ENCODE assay signal across 7 cellular contexts in genomic region chr6:109333870-109334269, GRCh38. TPM values are rescaled to one million over a fixed set of nuclear protein-coding genes. Genes with fewer than 3 reads are reported as not detected.
DNase-seq lines count a peak whose midpoint lies in the region; ATAC-seq, FAIRE-seq and TF ChIP-seq lines count a peak whose summit lies in the region.
"Not testable (repeated sequence)": the region's sequence is repeated elsewhere in the genome, so short reads cannot be mapped to it uniquely, and the experiment has no call there.

No MANE protein-coding gene starts in this region.

- H3K4me3 ChIP-seq in HEK293 (ENCODE audit: low read depth, low read length); K562; colonic mucosa: not testable (repeated sequence)

- not testable (repeated sequence) for TF ChIP-seq CTCF in HEK293 (tag by site-specific recombination; IDR thresholded peaks at IDR 0.05); K562 (IDR thresholded peaks at IDR 0.05 in 2 of 3, conservative IDR thresholded peaks at IDR 0.05 in 1 of 3; ENCODE audit: insufficient read depth in 2 of 3, low read depth in 1 of 3, low read length in 3 of 3); colonic mucosa (IDR thresholded peaks at IDR 0.05)

- not testable (repeated sequence) for H3K9me1 ChIP-seq in K562 (ENCODE audit: control insufficient read depth, insufficient read depth, low read length)

- not testable (repeated sequence) for H3K27me3 ChIP-seq in K562 (ENCODE audit: control insufficient read depth in 2 of 2, insufficient read depth in 2 of 2, low read length in 2 of 2); colonic mucosa

- not testable (repeated sequence) for H3K4me3 Mint-ChIP-seq in activated CD4-positive, alpha-beta T cell treated with anti-CD3 and anti-CD28 coated beads, Interleukin-2, amount 10 ng/mL, durations not matched to agents 7 days and 5 days; activated T-cell treated with anti-CD3 and anti-CD28 coated beads, Interleukin-2, amount 50 U/mL, for 72 hours; stimulated activated effector memory CD8-positive, alpha-beta T cell treated with anti-CD3 and anti-CD28 coated beads, Interleukin-12 subunit alpha, Interleukin-12 subunit beta, amount 100 ng/mL, for 72 hours; stimulated activated naive CD8-positive, alpha-beta T cell treated with anti-CD3 and anti-CD28 coated beads, Interleukin-15, amount 100 ng/mL, for 72 hours

- H3K27ac ChIP-seq in HEK293 (ENCODE audit: extremely low read depth, low read depth, low read length); K562 (ENCODE audit: extremely low read depth, low read depth, low read length): not testable (repeated sequence)
- peak overlapping the region; percentile 17 for H3K27ac ChIP-seq in colonic mucosa

- not testable (repeated sequence) for H3K27me3 Mint-ChIP-seq in activated CD4-positive, alpha-beta T cell treated with anti-CD3 and anti-CD28 coated beads, Interleukin-2, amount 10 ng/mL, durations not matched to agents 7 days and 5 days; activated T-cell treated with anti-CD3 and anti-CD28 coated beads, Interleukin-2, amount 50 U/mL, for 72 hours (ENCODE audit: low read depth); stimulated activated naive CD8-positive, alpha-beta T cell treated with anti-CD3 and anti-CD28 coated beads, Interleukin-15, amount 100 ng/mL, for 72 hours

- DNase-seq in activated CD4-positive, alpha-beta T cell treated with anti-CD3 and anti-CD28 coated beads, Interleukin-2, amount 10 ng/mL, durations not matched to agents 7 days and 5 days; activated T-cell treated with anti-CD3 and anti-CD28 coated beads, Interleukin-2, amount 50 U/mL, for 72 hours; K562 (ENCODE audit: extremely low read depth in 1 of 4, low spot score in 3 of 4); colonic mucosa; stimulated activated effector memory CD8-positive, alpha-beta T cell treated with anti-CD3 and anti-CD28 coated beads, Interleukin-12 subunit alpha, Interleukin-12 subunit beta, amount 100 ng/mL, for 72 hours (ENCODE audit: low spot score in 2 of 2); stimulated activated naive CD8-positive, alpha-beta T cell treated with anti-CD3 and anti-CD28 coated beads, Interleukin-15, amount 100 ng/mL, for 72 hours: not testable (repeated sequence)

- not testable (repeated sequence) for H3K36me3 ChIP-seq in HEK293 (ENCODE audit: control insufficient read depth in 2 of 2, insufficient read depth in 1 of 2, low read length in 2 of 2); K562 (ENCODE audit: control insufficient read depth, insufficient read depth, low read length); colonic mucosa

- H3K9ac ChIP-seq in K562 (ENCODE audit: insufficient read depth in 1 of 2, low read depth in 2 of 2, low read length in 2 of 2); colonic mucosa (ENCODE audit: low read depth in 2 of 2, low read length in 2 of 2): not testable (repeated sequence)

- H3K9me3 ChIP-seq in HEK293 (ENCODE audit: control insufficient read depth, insufficient read depth, low read depth, low read length); K562 (replicated peaks; ENCODE audit: control insufficient read depth, insufficient read depth, low read depth, low read length); colonic mucosa: not testable (repeated sequence)

- H3K27ac Mint-ChIP-seq in activated CD4-positive, alpha-beta T cell treated with anti-CD3 and anti-CD28 coated beads, Interleukin-2, amount 10 ng/mL, durations not matched to agents 7 days and 5 days: peak overlapping the region; percentile 46
- H3K27ac Mint-ChIP-seq in activated T-cell treated with anti-CD3 and anti-CD28 coated beads, Interleukin-2, amount 50 U/mL, for 72 hours: peak overlapping the region; percentile 24
- peak overlapping the region; percentile 21 for H3K27ac Mint-ChIP-seq in stimulated activated effector memory CD8-positive, alpha-beta T cell treated with anti-CD3 and anti-CD28 coated beads, Interleukin-12 subunit alpha, Interleukin-12 subunit beta, amount 100 ng/mL, for 72 hours
- H3K27ac Mint-ChIP-seq in stimulated activated naive CD8-positive, alpha-beta T cell treated with anti-CD3 and anti-CD28 coated beads, Interleukin-15, amount 100 ng/mL, for 72 hours: peak overlapping the region; percentile 53 to 56

- not testable (repeated sequence) for BruUV-seq in K562 (replicated peaks; lab: Mats Ljungman, UMichigan)

- intact Hi-C loops in K562 (cut with micrococcal nuclease); colonic mucosa (cut with DNase I): not testable (repeated sequence)

- not testable (repeated sequence) for H3K4me1 Mint-ChIP-seq in activated CD4-positive, alpha-beta T cell treated with anti-CD3 and anti-CD28 coated beads, Interleukin-2, amount 10 ng/mL, durations not matched to agents 7 days and 5 days; activated T-cell treated with anti-CD3 and anti-CD28 coated beads, Interleukin-2, amount 50 U/mL, for 72 hours (ENCODE audit: low read depth); stimulated activated effector memory CD8-positive, alpha-beta T cell treated with anti-CD3 and anti-CD28 coated beads, Interleukin-12 subunit alpha, Interleukin-12 subunit beta, amount 100 ng/mL, for 72 hours; stimulated activated naive CD8-positive, alpha-beta T cell treated with anti-CD3 and anti-CD28 coated beads, Interleukin-15, amount 100 ng/mL, for 72 hours

- not testable (repeated sequence) for H3K9me3 Mint-ChIP-seq in activated CD4-positive, alpha-beta T cell treated with anti-CD3 and anti-CD28 coated beads, Interleukin-2, amount 10 ng/mL, durations not matched to agents 7 days and 5 days; activated T-cell treated with anti-CD3 and anti-CD28 coated beads, Interleukin-2, amount 50 U/mL, for 72 hours; stimulated activated effector memory CD8-positive, alpha-beta T cell treated with anti-CD3 and anti-CD28 coated beads, Interleukin-12 subunit alpha, Interleukin-12 subunit beta, amount 100 ng/mL, for 72 hours; stimulated activated naive CD8-positive, alpha-beta T cell treated with anti-CD3 and anti-CD28 coated beads, Interleukin-15, amount 100 ng/mL, for 72 hours

- H2AFZ ChIP-seq in K562 (ENCODE audit: low read depth, low read length): not testable (repeated sequence)

- not testable (repeated sequence) for H3K4me1 ChIP-seq in HEK293 (ENCODE audit: control insufficient read depth, insufficient read depth, low read length); colonic mucosa
- peaks cover 1 to 12% of the 10 kb centered on the region in 2 experiments; a peak in 4 of 5 replicates for H3K4me1 ChIP-seq in K562 (replicated peaks in 1 of 2; ENCODE audit: control insufficient read depth in 2 of 2, insufficient read depth in 2 of 2, low read length in 2 of 2)

- WGBS in K562 (ENCODE audit: insufficient coverage, low coverage, missing lambda C conversion rate): 44% methylated on average over 1 of the region's 1 CpG

- FAIRE-seq in K562 (lab: Jason Lieb, UNC): peak; percentile 23

- in situ Hi-C loops in K562 (cut with MboI): not testable (repeated sequence)

- CTCF ChIA-PET in HEK293 (lab: Yijun Ruan, JAX): interaction anchor here (0.6 kb wide), 1 partner anchor 814 kb away, joined by 3 read pairs; no protein-coding TSS in a partner anchor
- CTCF ChIA-PET in activated CD4-positive, alpha-beta T cell treated with anti-CD3 and anti-CD28 coated beads, Interleukin-2, amount 10 ng/mL, durations not matched to agents 7 days and 5 days (lab: Charles Lee): interaction anchor here (0.6 kb wide), 2 partner anchors 56 to 67 kb away, joined by 3 to 4 read pairs; no protein-coding TSS in a partner anchor
- CTCF ChIA-PET in K562 (lab: Yijun Ruan, JAX; ENCODE audit: low intra/inter-chr PET ratio): not testable (repeated sequence)

- not testable (repeated sequence) for TF ChIP-seq EP300 in K562 (IDR thresholded peaks at IDR 0.05; ENCODE audit: low read length)

- TF ChIP-seq RAD21 in K562 (CRISPR knock-in tag; conservative IDR thresholded peaks at IDR 0.05 in 1 of 2, IDR thresholded peaks at IDR 0.05 in 1 of 2): not testable (repeated sequence)

- not testable (repeated sequence) for H3K36me3 Mint-ChIP-seq in activated CD4-positive, alpha-beta T cell treated with anti-CD3 and anti-CD28 coated beads, Interleukin-2, amount 10 ng/mL, durations not matched to agents 7 days and 5 days (ENCODE audit: low read depth); activated T-cell treated with anti-CD3 and anti-CD28 coated beads, Interleukin-2, amount 50 U/mL, for 72 hours (ENCODE audit: insufficient read depth in 2 of 2); stimulated activated effector memory CD8-positive, alpha-beta T cell treated with anti-CD3 and anti-CD28 coated beads, Interleukin-12 subunit alpha, Interleukin-12 subunit beta, amount 100 ng/mL, for 72 hours

- H3K79me2 ChIP-seq in K562 (ENCODE audit: control insufficient read depth, insufficient read depth, low read length): not testable (repeated sequence)

- not testable (repeated sequence) for H4K20me1 ChIP-seq in K562 (replicated peaks; ENCODE audit: control insufficient read depth, insufficient read depth, low read length)

- not testable (repeated sequence) for H3K4me2 ChIP-seq in K562 (ENCODE audit: insufficient read depth, low read length)

- ATAC-seq in activated T-cell treated with anti-CD3 and anti-CD28 coated beads, Interleukin-2, amount 50 U/mL, for 72 hours (replicated peaks in 1 of 2); K562; stimulated activated effector memory CD8-positive, alpha-beta T cell treated with anti-CD3 and anti-CD28 coated beads, Interleukin-12 subunit alpha, Interleukin-12 subunit beta, amount 100 ng/mL, for 72 hours; stimulated activated naive CD8-positive, alpha-beta T cell treated with anti-CD3 and anti-CD28 coated beads, Interleukin-15, amount 100 ng/mL, for 72 hours: not testable (repeated sequence)

- not testable (repeated sequence) for TF ChIP-seq POLR2A in K562 (conservative IDR thresholded peaks at IDR 0.05)

- POLR2A ChIA-PET in HEK293 (lab: Yijun Ruan, JAX): interaction anchor here (0.6 kb wide), 1 partner anchor 289 kb away, joined by 3 read pairs; no protein-coding TSS in a partner anchor
- POLR2A ChIA-PET in activated CD4-positive, alpha-beta T cell treated with anti-CD3 and anti-CD28 coated beads, Interleukin-2, amount 10 ng/mL, durations not matched to agents 7 days and 5 days (lab: Charles Lee); K562 (lab: Yijun Ruan, JAX): not testable (repeated sequence)

RNA-seq across cellular contexts. Expression of gene CD164, which starts 48.4 kb away (rescaled TPM):
- 100 to 1,000 TPM; 270 to 275 TPM for total RNA-seq in activated CD4-positive, alpha-beta T cell treated with anti-CD3 and anti-CD28 coated beads, Interleukin-2, amount 10 ng/mL, durations not matched to agents 7 days and 5 days
- total RNA-seq in activated T-cell treated with anti-CD3 and anti-CD28 coated beads, Interleukin-2, amount 50 U/mL, for 72 hours: 100 to 1,000 TPM; 164 to 215 TPM
- 114 and 222 TPM in 2 replicates for total RNA-seq in K562 (2011; cell fraction: chromatin; rRNA removed; ENCODE audit: low replicate concordance)
- total RNA-seq in K562 (2011; cell fraction: nucleolus; rRNA removed): 162 and 212 TPM in 2 replicates
- total RNA-seq in K562 (2011; cell fraction: nucleoplasm; rRNA removed): 243 and 317 TPM in 2 replicates
- total RNA-seq in K562 (2014; rRNA removed) (79.5 and 92.7 TPM in 2 replicates), K562 (2014; rRNA removed; fragmentation: Illumina TruSeq; extraction: Trizol) (121 and 134 TPM in 2 replicates), K562 (2015; rRNA removed; fragmentation: Illumina TruSeq; extraction: Trizol) (191 and 199 TPM in 2 replicates), K562 (2021) (164 and 169 TPM in 2 replicates), colonic mucosa (100 to 1,000 TPM; 420 to 621 TPM)
- polyA plus RNA-seq in K562 (2011; rRNA removed) (317 and 349 TPM in 2 replicates), K562 (2014; fragmentation: Illumina TruSeq; extraction: Trizol) (186 and 188 TPM in 2 replicates), K562 (2014; fragmentation: Nextera tagmentation; extraction: Ambion mirVana) (100 to 1,000 TPM; 165 to 179 TPM), K562 (2014; rRNA removed) (117 and 143 TPM in 2 replicates)
- 107 and 156 TPM in 2 replicates for polyA plus RNA-seq in K562 (2011; cell fraction: cytosol; rRNA removed)
- polyA plus RNA-seq in K562 (2011; cell fraction: nucleus; rRNA removed): 302 and 407 TPM in 2 replicates
- polyA plus RNA-seq in K562 (2012): 177 and 329 TPM in 2 replicates
- 159 and 195 TPM in 2 replicates for polyA minus RNA-seq in K562 (2011; rRNA and poly(A)+ RNA removed)
- 154 and 189 TPM in 2 replicates for polyA minus RNA-seq in K562 (2011; cell fraction: cytosol; rRNA and poly(A)+ RNA removed)
- polyA minus RNA-seq in K562 (2011; cell fraction: nucleus; rRNA and poly(A)+ RNA removed): 130 and 232 TPM in 2 replicates
